12 cellular contexts compared by ENCODE assay signal in genomic region chr9:88775037-88775471, GRCh38.
DNase-seq lines count a peak whose midpoint lies in the region; ATAC-seq lines count a peak whose summit lies in the region.
"Had no signal": no experiment of that assay in that cellular context is flagged by ENCODE, and none has a peak within 500 bp of the region (broad histone marks: within the 10 kb centered on the region; RNA-seq: fewer than 3 reads in every experiment).

No MANE protein-coding gene starts in this region.

- no peak overlapping the region for H3K23ac ChIP-seq in trophoblast cell (ENCODE audit: low read length)

- peak overlapping the region; percentile 97 for H3K27ac ChIP-seq in trophoblast cell (ENCODE audit: low read depth, low read length)

- H3K18ac ChIP-seq in trophoblast cell (ENCODE audit: low read length) = peak overlapping the region; percentile 34

- WGBS in trophoblast cell (ENCODE audit: extremely low coverage, insufficient coverage, insufficient read length) = no CpG with 5 or more reads among the region's 1 CpG

- peaks cover 28 to 31% of the 10 kb centered on the region in 2 experiments for H3K4me1 ChIP-seq in trophoblast cell (ENCODE audit: control insufficient read depth in 1 of 2, insufficient read depth in 2 of 2, low read length in 2 of 2)

- peak overlapping the region; percentile 50 for H2AFZ ChIP-seq in trophoblast cell (ENCODE audit: insufficient read depth, low read length, poor library complexity)

- H3K79me1 ChIP-seq in trophoblast cell (ENCODE audit: low read length) = peaks cover 39% of the 10 kb centered on the region

- no peak overlapping the region for H3K4me2 ChIP-seq in trophoblast cell (ENCODE audit: low read length)

- H2BK5ac ChIP-seq in trophoblast cell (ENCODE audit: low read depth, low read length, poor library complexity) = peak overlapping the region; percentile 100

- H3K9ac ChIP-seq in trophoblast cell (ENCODE audit: low read length) = no peak overlapping the region

- DNase-seq in Daoy (ENCODE audit: low read depth) (peak; percentile 81), RPMI7951 (ENCODE audit: low read depth) (peak; percentile 75), fibroblast of gingiva (ENCODE audit: low read depth) (peak; percentile 96), trophoblast cell (peak in 1 of 2 donors; percentile 44)
- DNase-seq in activated naive CD4-positive, alpha-beta T cell treated with anti-CD3 and anti-CD28 coated beads, Interleukin-2, amount 50 U/mL, for 72 hours (ENCODE audit: low spot score in 2 of 2) = no peak
- DNase-seq: activated CD4-positive, alpha-beta memory T cell treated with anti-CD3 and anti-CD28 coated beads for 36 hours; cortex of kidney; NCI-H1092 treated with DMSO at 0.1 percent for 48 hours had no signal

- peak overlapping the region; percentile 98 for H3K14ac ChIP-seq in trophoblast cell (ENCODE audit: low read length)

- H3K27ac Mint-ChIP-seq in activated naive CD4-positive, alpha-beta T cell treated with anti-CD3 and anti-CD28 coated beads, Interleukin-2, amount 50 U/mL, for 72 hours = no peak overlapping the region
- H3K27ac Mint-ChIP-seq: activated CD4-positive, alpha-beta memory T cell treated with anti-CD3 and anti-CD28 coated beads for 36 hours; stimulated activated effector memory CD8-positive, alpha-beta T cell treated with anti-CD3 and anti-CD28 coated beads, Interleukin-12 subunit alpha, Interleukin-12 subunit beta, amount 100 ng/mL, for 72 hours had no signal

- peak overlapping the region; percentile 97 for H4K8ac ChIP-seq in trophoblast cell (ENCODE audit: low read depth, low read length)

- H3K4ac ChIP-seq in trophoblast cell (ENCODE audit: low read depth, low read length) = peak overlapping the region; percentile 30

- peak overlapping the region; percentile 100 for H2BK12ac ChIP-seq in trophoblast cell (ENCODE audit: low read length)

- no peaks in the 10 kb centered on the region for H3K36me3 ChIP-seq in trophoblast cell (ENCODE audit: control insufficient read depth in 1 of 2, insufficient read depth in 2 of 2, low read length in 2 of 2)

- H3K36me3 Mint-ChIP-seq in activated naive CD4-positive, alpha-beta T cell treated with anti-CD3 and anti-CD28 coated beads, Interleukin-2, amount 50 U/mL, for 72 hours = no peaks in the 10 kb centered on the region
- H3K36me3 Mint-ChIP-seq: activated CD4-positive, alpha-beta memory T cell treated with anti-CD3 and anti-CD28 coated beads for 36 hours; stimulated activated effector memory CD8-positive, alpha-beta T cell treated with anti-CD3 and anti-CD28 coated beads, Interleukin-12 subunit alpha, Interleukin-12 subunit beta, amount 100 ng/mL, for 72 hours had no signal

- no peak overlapping the region for H4K12ac ChIP-seq in trophoblast cell (ENCODE audit: low read depth, low read length)

- no peak overlapping the region for H3K4me3 ChIP-seq in trophoblast cell (ENCODE audit: low read depth, low read length)

- peak overlapping the region; percentile 92 for H2AK5ac ChIP-seq in trophoblast cell (ENCODE audit: low read length)

- H4K91ac ChIP-seq in trophoblast cell (ENCODE audit: low read depth, low read length) = peak overlapping the region; percentile 100

- peak overlapping the region; percentile 100 for H2BK120ac ChIP-seq in trophoblast cell (ENCODE audit: insufficient read depth, low read length, poor library complexity)

- H3K27me3 ChIP-seq in trophoblast cell (ENCODE audit: insufficient read depth, low read length) = no peaks in the 10 kb centered on the region

- peaks cover 10% of the 10 kb centered on the region for H3K79me2 ChIP-seq in trophoblast cell (ENCODE audit: control insufficient read depth, insufficient read depth, low read length, poor library complexity)

- ATAC-seq in GM19395 (IDR thresholded peaks at IDR 0.05; ENCODE audit: unreplicated experiment) (no peak), GM18907 (IDR thresholded peaks at IDR 0.05; ENCODE audit: unreplicated experiment) (no peak), HG03571 (IDR thresholded peaks at IDR 0.05; ENCODE audit: unreplicated experiment) (no peak)
- no peak for ATAC-seq in activated naive CD4-positive, alpha-beta T cell treated with anti-CD3 and anti-CD28 coated beads, Interleukin-2, amount 50 U/mL, for 72 hours
- ATAC-seq: stimulated activated effector memory CD8-positive, alpha-beta T cell treated with anti-CD3 and anti-CD28 coated beads, Interleukin-12 subunit alpha, Interleukin-12 subunit beta, amount 100 ng/mL, for 72 hours had no signal

- H3K9me3 Mint-ChIP-seq in activated naive CD4-positive, alpha-beta T cell treated with anti-CD3 and anti-CD28 coated beads, Interleukin-2, amount 50 U/mL, for 72 hours = no peaks in the 10 kb centered on the region
- H3K9me3 Mint-ChIP-seq: activated CD4-positive, alpha-beta memory T cell treated with anti-CD3 and anti-CD28 coated beads for 36 hours; stimulated activated effector memory CD8-positive, alpha-beta T cell treated with anti-CD3 and anti-CD28 coated beads, Interleukin-12 subunit alpha, Interleukin-12 subunit beta, amount 100 ng/mL, for 72 hours had no signal

- peaks cover 4% of the 10 kb centered on the region for H3K9me3 ChIP-seq in trophoblast cell (ENCODE audit: insufficient read depth, low read depth, low read length)

Comparison
In these comparisons a context has a peak if more than half of its experiments do, and no peak if none do; other contexts are left out.
1. DNase-seq: peak in Daoy (single experiment), RPMI7951 (single experiment) and fibroblast of gingiva (single experiment); none in activated naive CD4-positive, alpha-beta T cell treated with anti-CD3 and anti-CD28 coated beads, Interleukin-2, amount 50 U/mL, for 72 hours (0 of 2).